ENCODE assay signal across 21 cellular contexts in the genomic region with DNA sequence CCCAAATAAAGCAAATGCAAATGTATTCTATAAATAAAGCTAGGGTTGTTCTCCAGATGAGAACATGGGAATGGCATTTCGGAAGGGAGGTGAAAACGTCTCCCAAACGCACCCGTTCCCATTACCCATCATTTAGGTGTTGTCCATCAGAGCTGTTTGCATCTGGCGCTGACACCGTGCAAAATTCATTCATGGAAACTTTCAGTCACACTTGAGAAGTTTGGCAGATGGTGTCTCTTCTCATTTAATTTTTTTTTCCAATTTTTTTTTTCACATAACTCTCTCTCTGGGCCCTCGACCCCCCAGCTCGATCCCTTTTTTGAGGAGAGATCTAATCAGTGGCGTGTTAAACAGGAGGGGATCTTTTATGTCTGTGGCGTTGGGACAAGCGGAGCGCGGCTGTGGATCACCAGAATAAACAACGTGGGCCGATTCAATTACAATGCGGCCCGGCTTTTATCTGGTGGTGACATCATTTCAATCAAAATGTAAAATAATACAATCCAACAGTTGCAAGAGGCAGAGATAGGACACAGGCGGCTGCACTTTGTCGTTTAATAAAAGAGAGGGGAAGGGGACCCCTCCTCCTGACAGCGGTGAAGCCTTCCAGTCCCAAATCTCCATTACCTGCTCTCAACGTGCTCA.
DNase-seq lines count a peak whose midpoint lies in the region; ATAC-seq and TF ChIP-seq lines count a peak whose summit lies in the region.
"Had no signal": no experiment of that assay in that cellular context is flagged by ENCODE, and none has a peak within 500 bp of the region (broad histone marks: within the 10 kb centered on the region; RNA-seq: fewer than 3 reads in every experiment).

No MANE protein-coding gene starts in this region.

- no peak for TF ChIP-seq POLR2A in suprapubic skin (IDR thresholded peaks at IDR 0.05)
- no peak for TF ChIP-seq POLR2A in vagina (IDR thresholded peaks at IDR 0.05)

- peaks cover 6% of the 10 kb centered on the region for H3K27me3 Mint-ChIP-seq in activated CD8-positive, alpha-beta memory T cell treated with anti-CD3 and anti-CD28 coated beads, Interleukin-2, amount 10 ng/mL, durations not matched to agents 7 days and 5 days
- H3K27me3 Mint-ChIP-seq in nephron (ENCODE audit: low read depth): peaks cover 70% of the 10 kb centered on the region

- 70% methylated on average over 21 of the region's 21 CpGs for WGBS in suprapubic skin

- H3K4me3 Mint-ChIP-seq in activated CD8-positive, alpha-beta memory T cell treated with anti-CD3 and anti-CD28 coated beads, Interleukin-2, amount 10 ng/mL, durations not matched to agents 7 days and 5 days: no peak overlapping the region
- peak overlapping the region in 2 of 3 experiments; percentile 0 to 24 for H3K4me3 Mint-ChIP-seq in nephron
- H3K4me3 Mint-ChIP-seq: CD4-positive, alpha-beta memory T cell; HFFc6 had no signal

- no peak for ATAC-seq in activated CD8-positive, alpha-beta memory T cell treated with anti-CD3 and anti-CD28 coated beads, Interleukin-2, amount 10 ng/mL, durations not matched to agents 7 days and 5 days
- ATAC-seq in HG02588 (IDR thresholded peaks at IDR 0.05; ENCODE audit: unreplicated experiment): no peak

- no peak for TF ChIP-seq EP300 in suprapubic skin (IDR thresholded peaks at IDR 0.05)

- no peaks in the 10 kb centered on the region for H3K36me3 ChIP-seq in suprapubic skin
- H3K36me3 ChIP-seq in vagina: no peaks in the 10 kb centered on the region
- H3K36me3 ChIP-seq: BE2C, Peyer's patch had no signal

- no peaks in the 10 kb centered on the region for H3K4me1 Mint-ChIP-seq in activated CD8-positive, alpha-beta memory T cell treated with anti-CD3 and anti-CD28 coated beads, Interleukin-2, amount 10 ng/mL, durations not matched to agents 7 days and 5 days
- peaks cover 23% of the 10 kb centered on the region for H3K4me1 Mint-ChIP-seq in nephron
- H3K4me1 Mint-ChIP-seq: CD4-positive, alpha-beta memory T cell had no signal

- H3K27me3 ChIP-seq in suprapubic skin (peaks cover 2% of the 10 kb centered on the region), vagina (no peaks in the 10 kb centered on the region)
- H3K27me3 ChIP-seq: BE2C, Peyer's patch had no signal

- TF ChIP-seq CTCF in nephron (IDR thresholded peaks at IDR 0.05; ENCODE audit: unreplicated experiment in 3 of 3) (no peak), suprapubic skin (IDR thresholded peaks at IDR 0.05) (no peak), vagina (IDR thresholded peaks at IDR 0.05) (no peak)

- no peaks in the 10 kb centered on the region for H3K4me1 ChIP-seq in suprapubic skin
- H3K4me1 ChIP-seq in vagina: no peaks in the 10 kb centered on the region
- H3K4me1 ChIP-seq: BE2C, Peyer's patch had no signal

- peak; percentile 21 for DNase-seq in activated CD8-positive, alpha-beta memory T cell treated with anti-CD3 and anti-CD28 coated beads, Interleukin-2, amount 10 ng/mL, durations not matched to agents 7 days and 5 days
- no peak for DNase-seq in activated CD8-positive, alpha-beta memory T cell treated with anti-CD3 and anti-CD28 coated beads for 24 hours
- DNase-seq in NCI-H524 (lab: John Stamatoyannopoulos, UW) (peak; percentile 25 to 62), suprapubic skin (ENCODE audit: low spot score in 2 of 2) (no peak), vagina (ENCODE audit: extremely low spot score in 2 of 2) (no peak), HuH-7.5 (ENCODE audit: low spot score) (no peak)
- DNase-seq: BE2C; CD4-positive, alpha-beta memory T cell; DMS153; GDM1; HFFc6; Kasumi-1; MM.1S; NCI-H1092; NCI-H146; NCI-H2081; NCI-H345; NCI-H526 treated with DMSO at 0.1 percent for 48 hours had no signal

- peak overlapping the region; percentile 22 for H3K27ac ChIP-seq in suprapubic skin
- H3K27ac ChIP-seq in vagina: no peak overlapping the region
- H3K27ac ChIP-seq: Peyer's patch had no signal

- H3K9me3 ChIP-seq in suprapubic skin: no peaks in the 10 kb centered on the region
- no peaks in the 10 kb centered on the region for H3K9me3 ChIP-seq in vagina
- H3K9me3 ChIP-seq: BE2C had no signal

- H3K4me3 ChIP-seq in suprapubic skin (no peak overlapping the region), vagina (no peak overlapping the region)
- H3K4me3 ChIP-seq: Peyer's patch had no signal

- CTCF ChIA-PET in activated CD8-positive, alpha-beta memory T cell treated with anti-CD3 and anti-CD28 coated beads, Interleukin-2, amount 10 ng/mL, durations not matched to agents 7 days and 5 days (lab: Charles Lee): no interaction called here

- H3K36me3 Mint-ChIP-seq in activated CD8-positive, alpha-beta memory T cell treated with anti-CD3 and anti-CD28 coated beads, Interleukin-2, amount 10 ng/mL, durations not matched to agents 7 days and 5 days: no peaks in the 10 kb centered on the region
- H3K36me3 Mint-ChIP-seq in nephron (ENCODE audit: low read depth): no peaks in the 10 kb centered on the region
- H3K36me3 Mint-ChIP-seq: CD4-positive, alpha-beta memory T cell had no signal

- H3K27ac Mint-ChIP-seq in activated CD8-positive, alpha-beta memory T cell treated with anti-CD3 and anti-CD28 coated beads, Interleukin-2, amount 10 ng/mL, durations not matched to agents 7 days and 5 days: no peak overlapping the region
- H3K27ac Mint-ChIP-seq in nephron: no peak overlapping the region
- H3K27ac Mint-ChIP-seq: CD4-positive, alpha-beta memory T cell; HFFc6 had no signal

- H3K9me3 Mint-ChIP-seq in activated CD8-positive, alpha-beta memory T cell treated with anti-CD3 and anti-CD28 coated beads, Interleukin-2, amount 10 ng/mL, durations not matched to agents 7 days and 5 days (ENCODE audit: low read depth): no peaks in the 10 kb centered on the region
- H3K9me3 Mint-ChIP-seq in nephron: no peaks in the 10 kb centered on the region

- intact Hi-C loops in vagina (cut with DNase I): no loop called here

Comparison
In these comparisons a context has a peak if more than half of its experiments do, and no peak if none do; other contexts are left out.
1. DNase-seq: peak in activated CD8-positive, alpha-beta memory T cell treated with anti-CD3 and anti-CD28 coated beads, Interleukin-2, amount 10 ng/mL, durations not matched to agents 7 days and 5 days (single experiment) and NCI-H524 (2 of 2); none in activated CD8-positive, alpha-beta memory T cell treated with anti-CD3 and anti-CD28 coated beads for 24 hours (single experiment), suprapubic skin (0 of 2), vagina (0 of 2) and HuH-7.5 (single experiment).